ENCODE assay signal across 20 cellular contexts in genomic region chr6:133225560-133225959, GRCh38. TPM values are rescaled to one million over a fixed set of nuclear protein-coding genes. Genes with fewer than 3 reads are reported as not detected.
DNase-seq lines count a peak whose midpoint lies in the region; ATAC-seq, FAIRE-seq and TF ChIP-seq lines count a peak whose summit lies in the region.
"Had no signal": no experiment of that assay in that cellular context is flagged by ENCODE, and none has a peak within 500 bp of the region (broad histone marks: within the 10 kb centered on the region; RNA-seq: fewer than 3 reads in every experiment).

No MANE protein-coding gene starts in this region.

- H3K4me1 ChIP-seq in liver (ENCODE audit: control insufficient read depth in 4 of 4, insufficient read depth in 4 of 4, low read length in 3 of 4) (peaks cover 0 to 8% (median 2%) of the 10 kb centered on the region in 4 donors), HepG2 (ENCODE audit: insufficient read depth, low read length) (no peaks in the 10 kb centered on the region), psoas muscle (peaks cover 19% of the 10 kb centered on the region)

- TF ChIP-seq RAD21 in liver (IDR thresholded peaks at IDR 0.05): no peak
- TF ChIP-seq RAD21 in HepG2 (CRISPR knock-in tag; IDR thresholded peaks at IDR 0.05): no peak

- no peaks in the 10 kb centered on the region for H3K9me3 ChIP-seq in liver (ENCODE audit: control insufficient read depth in 4 of 4, low read length in 3 of 4)
- no peaks in the 10 kb centered on the region for H3K9me3 ChIP-seq in HepG2 (ENCODE audit: low read length)
- no peaks in the 10 kb centered on the region for H3K9me3 ChIP-seq in psoas muscle

- POLR2A ChIA-PET in HepG2 (lab: Yijun Ruan, JAX): no interaction called here

- TF ChIP-seq EP300 in HepG2 (IDR thresholded peaks at IDR 0.05; ENCODE audit: low read depth in 2 of 2, low read length in 2 of 2) (no peak), HepG2 (CRISPR knock-in tag; IDR thresholded peaks at IDR 0.05; ENCODE audit: borderline replicate concordance) (no peak)

- H3K27me3 ChIP-seq in liver (ENCODE audit: control insufficient read depth in 4 of 4, insufficient read depth in 4 of 4, low read length in 3 of 4) (no peaks in the 10 kb centered on the region), HepG2 (ENCODE audit: control insufficient read depth in 1 of 2, insufficient read depth in 2 of 2, low read length in 2 of 2) (no peaks in the 10 kb centered on the region), psoas muscle (ENCODE audit: insufficient read depth in 3 of 3, low read length in 2 of 3) (no peaks in the 10 kb centered on the region)

- H2AFZ ChIP-seq in HepG2 (ENCODE audit: low read length): no peak overlapping the region

- no peaks in the 10 kb centered on the region for H3K79me2 ChIP-seq in HepG2 (ENCODE audit: insufficient read depth, low read length)

- H3K27ac ChIP-seq in liver (ENCODE audit: low read depth in 1 of 2, low read length in 2 of 2): no peak overlapping the region
- H3K27ac ChIP-seq in HepG2 (ENCODE audit: extremely low read length, insufficient read depth, low read length): no peak overlapping the region
- peak overlapping the region; percentile 47 for H3K27ac ChIP-seq in psoas muscle

- no peak overlapping the region for H3K9ac ChIP-seq in liver (ENCODE audit: low read depth in 1 of 2, low read length in 2 of 2)
- H3K9ac ChIP-seq in HepG2 (ENCODE audit: insufficient read depth, low read depth, low read length): no peak overlapping the region

- no peak for TF ChIP-seq POLR2A in HepG2 (IDR thresholded peaks at IDR 0.05; ENCODE audit: insufficient read depth in 1 of 2, low read depth in 2 of 2, low read length in 2 of 2)

- ATAC-seq in HepG2 (no peak), left lobe of liver (peak; percentile 80), psoas muscle (peak; percentile 34 to 71 (median 50))

- H3K36me3 ChIP-seq in liver (ENCODE audit: control insufficient read depth in 4 of 4, insufficient read depth in 3 of 4, low read depth in 1 of 4, low read length in 3 of 4) (no peaks in the 10 kb centered on the region), HepG2 (replicated peaks in 1 of 2; ENCODE audit: control insufficient read depth in 1 of 2, insufficient read depth in 2 of 2, low read length in 2 of 2) (no peaks in the 10 kb centered on the region), psoas muscle (ENCODE audit: insufficient read depth in 1 of 2, low read depth in 1 of 2) (no peaks in the 10 kb centered on the region)

- intact Hi-C loops in HepG2 (cut with micrococcal nuclease; ENCODE audit: unreplicated experiment): no loop called here
- intact Hi-C loops in psoas muscle (cut with DNase I): no loop called here

- DNase-seq in HepG2 (ENCODE audit: low spot score) (no peak), left lobe of liver (ENCODE audit: low spot score) (no peak), psoas muscle (no peak), NCI-H1694 (lab: John Stamatoyannopoulos, UW) (no peak), NCI-H526 (lab: John Stamatoyannopoulos, UW) (no peak)
- no peak for DNase-seq in activated CD4-positive, CD25-positive, alpha-beta regulatory T cell treated with anti-CD3 and anti-CD28 coated beads, Interleukin-2, amount 50 U/mL, for 72 hours
- DNase-seq: C1 segment of cervical spinal cord; Calu3; CD4-positive, alpha-beta memory T cell; COR-L47; DMS53; DMS79 treated with DMSO at 0.1 percent for 48 hours; GF-D8; H7; HCEC 1CT had no signal

- no peak overlapping the region for H3K4me2 ChIP-seq in HepG2 (ENCODE audit: low read depth, low read length)

- no peak for FAIRE-seq in HepG2 (lab: Jason Lieb, UNC)
- FAIRE-seq: GM12892, H1 had no signal

- CTCF ChIA-PET in HepG2 (lab: Yijun Ruan, JAX; ENCODE audit: low intra/inter-chr PET ratio, low total read pairs): no interaction called here

- H3K4me3 ChIP-seq in liver (ENCODE audit: low read depth in 1 of 3, low read length in 3 of 3) (no peak overlapping the region), HepG2 (replicated peaks in 1 of 3; ENCODE audit: insufficient read depth in 1 of 3, low read depth in 2 of 3, low read length in 3 of 3) (no peak overlapping the region), psoas muscle (no peak overlapping the region)

- no peaks in the 10 kb centered on the region for H4K20me1 ChIP-seq in HepG2 (ENCODE audit: insufficient read depth, low read length)

- no TSS peak for BruUV-seq in HepG2 (replicated peaks; lab: Mats Ljungman, UMichigan)

- TF ChIP-seq CTCF in liver (IDR thresholded peaks at IDR 0.05; ENCODE audit: low read depth, low read length, missing input control): no peak
- TF ChIP-seq CTCF in HepG2 (CRISPR knock-in tag; IDR thresholded peaks at IDR 0.05): no peak
- no peak for TF ChIP-seq CTCF in psoas muscle (IDR thresholded peaks at IDR 0.05)

- 93% methylated on average over 2 of the region's 2 CpGs for WGBS in liver
- 38% methylated on average over 2 of the region's 2 CpGs for WGBS in HepG2 (ENCODE audit: low lambda C conversion rate)
- WGBS in psoas muscle, 3 donors: 59 to 92% (median 73%) methylated on average over 2 of the region's 2 CpGs

- in situ Hi-C loops in HepG2 (cut with HindIII; ENCODE audit: extremely low pct_ligation_motif_present, low pct_unique_long_range_greater_than_20kb): no loop called here

TF ChIP-seq in liver, 16 proteins besides CTCF, POLR2A, EP300 and RAD21 (continues in another document):
- TF ChIP-seq FOXA2 (IDR thresholded peaks at IDR 0.05): peak; percentile 63

TF ChIP-seq in HepG2, 621 proteins besides CTCF, POLR2A, EP300 and RAD21 (continues in another document):
- TF ChIP-seq ZNF772 (CRISPR knock-in tag; IDR thresholded peaks at IDR 0.05) (no peak), ZMYM2 (CRISPR knock-in tag; IDR thresholded peaks at IDR 0.05) (no peak), EHMT2 (IDR thresholded peaks at IDR 0.05; ENCODE audit: borderline replicate concordance, low read depth, low read length) (no peak), TMF1 (CRISPR knock-in tag; IDR thresholded peaks at IDR 0.05; ENCODE audit: low read depth) (no peak)

RNA-seq across cellular contexts. Expression of gene EYA4, which starts 15.6 kb away (rescaled TPM):
- total RNA-seq in liver (under 1 TPM in 1 of 2 donors, not detected in 1; 0.50 TPM), HepG2 (2016; rRNA removed; fragmentation: Illumina TruSeq; extraction: Trizol) (not detected in 2 replicates), left lobe of liver (not detected), psoas muscle (10 to 100 TPM; 32.8 to 48.3 (median 37.4) TPM)
- polyA plus RNA-seq in liver (under 1 TPM in 1 of 2 donors, not detected in 1; 0.05 TPM), HepG2 (2011; rRNA removed) (not detected in 2 replicates), psoas muscle (10 to 100 TPM in 2 of 3 donors, 1 to 10 TPM in 1; 5.6 to 22.2 (median 12.8) TPM)
- total RNA-seq in HepG2 (2016; cell fraction: cytosol; rRNA removed; fragmentation: Illumina TruSeq; extraction: Trizol; ENCODE audit: low read depth): not detected in 2 replicates
- total RNA-seq in HepG2 (2016; cell fraction: insoluble cytoplasmic fraction; rRNA removed; fragmentation: Illumina TruSeq; extraction: Trizol): not detected in 2 replicates
- not detected in 2 replicates for total RNA-seq in HepG2 (2016; cell fraction: membrane; rRNA removed; fragmentation: Illumina TruSeq; extraction: Trizol)
- total RNA-seq in HepG2 (2016; cell fraction: nucleus; rRNA removed; fragmentation: Illumina TruSeq; extraction: Trizol): not detected in 2 replicates
- not detected in 2 replicates for polyA plus RNA-seq in HepG2 (2011; cell fraction: cytosol; rRNA removed)
- polyA plus RNA-seq in HepG2 (2011; cell fraction: nucleus; rRNA removed): not detected in 2 replicates
- polyA plus RNA-seq in HepG2 (2012): not detected in 2 replicates
- not detected in 2 replicates for polyA plus RNA-seq in HepG2 (2016; cell fraction: cytosol; fragmentation: Illumina TruSeq; extraction: Trizol; ENCODE audit: low read depth)
- not detected in 2 replicates for polyA plus RNA-seq in HepG2 (2016; cell fraction: insoluble cytoplasmic fraction; fragmentation: Illumina TruSeq; extraction: Trizol; ENCODE audit: low read depth)
- not detected in 2 replicates for polyA plus RNA-seq in HepG2 (2016; cell fraction: membrane; fragmentation: Illumina TruSeq; extraction: Trizol; ENCODE audit: low read depth)
- polyA plus RNA-seq in HepG2 (2016; cell fraction: nucleus; fragmentation: Illumina TruSeq; extraction: Trizol; ENCODE audit: insufficient read depth, low read depth): not detected in 2 replicates
- polyA minus RNA-seq in HepG2 (2011; rRNA and poly(A)+ RNA removed; ENCODE audit: low replicate concordance): 350 TPM in 1 of 2 replicates, not detected in the other
- 0.18 and 1.2 TPM in 2 replicates for polyA minus RNA-seq in HepG2 (2011; cell fraction: cytosol; rRNA and poly(A)+ RNA removed)
- 0.25 and 0.52 TPM in 2 replicates for polyA minus RNA-seq in HepG2 (2011; cell fraction: nucleus; rRNA and poly(A)+ RNA removed)
- total RNA-seq: A172; CD4-positive, alpha-beta memory T cell; G401 had no signal
- polyA plus RNA-seq: CD4-positive, alpha-beta memory T cell had no signal

Comparison
In these comparisons a context has a peak if more than half of its experiments do, and no peak if none do; other contexts are left out.
1. RNA of gene EYA4, which starts 15.6 kb away (total RNA-seq): 32.8 to 48.3 TPM in psoas muscle; 0.50 TPM in liver, not detected in left lobe of liver (single experiment) and not detected in HepG2; every median in the first group is over 10 times any median in the second.